ENCODE assay signal across 9 cellular contexts in genomic region chr14:68359862-68360552, GRCh38.
DNase-seq lines count a peak whose midpoint lies in the region; ATAC-seq and TF ChIP-seq lines count a peak whose summit lies in the region.
"Had no signal": no experiment of that assay in that cellular context is flagged by ENCODE, and none has a peak within 500 bp of the region (broad histone marks: within the 10 kb centered on the region; RNA-seq: fewer than 3 reads in every experiment).

No MANE protein-coding gene starts in this region.

- H3K4me2 ChIP-seq in BLaER1 treated with 17β-estradiol and CSF1 and Interleukin-3, amounts not matched to agents 10 nM and 100 nM = peak overlapping the region; percentile 18 to 71 (median 46)
- H3K4me2 ChIP-seq in PC-3 (ENCODE audit: low read length) = no peak overlapping the region

- H2AFZ ChIP-seq in PC-3 (ENCODE audit: low read length) = peak overlapping the region; percentile 20

- H3K9me2 ChIP-seq in PC-3 (replicated peaks; ENCODE audit: low read length) = no peaks in the 10 kb centered on the region

- DNase-seq in PC-3 (peak; percentile 28), fibroblast of pulmonary artery (ENCODE audit: low read depth) (peak; percentile 53), glomerular visceral epithelial cell (ENCODE audit: extremely low spot score) (no peak), cerebellar nuclear complex (lab: John Stamatoyannopoulos, UW) (no peak), NCI-H1930 (lab: John Stamatoyannopoulos, UW) (no peak)
- DNase-seq: NCI-H446 had no signal

- CTCF ChIA-PET in PC-3 (lab: Charles Lee) = interaction anchor here (1.7 kb wide), 1 partner anchor 21 kb away, joined by 4 read pairs; no protein-coding TSS in a partner anchor

- BruUV-seq in PC-3 (replicated peaks; lab: Mats Ljungman, UMichigan) = no TSS peak

- no peaks in the 10 kb centered on the region for H4K20me1 ChIP-seq in BLaER1 treated with 17β-estradiol and CSF1 and Interleukin-3, amounts not matched to agents 10 nM and 100 nM
- no peaks in the 10 kb centered on the region for H4K20me1 ChIP-seq in PC-3 (ENCODE audit: low read length)

- TF ChIP-seq CTCF in PC-3 (conservative IDR thresholded peaks at IDR 0.05; ENCODE audit: low read depth, low read length) (no peak), fibroblast of pulmonary artery (IDR thresholded peaks at IDR 0.05; ENCODE audit: low read length, missing control alignments) (no peak), neutrophil (IDR thresholded peaks at IDR 0.05) (no peak)

- H3K27me3 ChIP-seq in BLaER1 treated with 17β-estradiol and CSF1 and Interleukin-3, amounts not matched to agents 10 nM and 100 nM = no peaks in the 10 kb centered on the region
- no peaks in the 10 kb centered on the region for H3K27me3 ChIP-seq in PC-3 (ENCODE audit: low read length)
- no peaks in the 10 kb centered on the region for H3K27me3 ChIP-seq in neutrophil

- intact Hi-C loops in PC-3 (cut with micrococcal nuclease) = loop anchor here (1.0 to 10.0 kb wide), 5 partner anchors 20 to 427 kb away; no protein-coding TSS in a partner anchor

- peak overlapping the region in 7 of 11 experiments; percentile 5 to 34 (median 13); a peak in 8 of 22 replicates for H3K9ac ChIP-seq in BLaER1 treated with 17β-estradiol and CSF1 and Interleukin-3, amounts not matched to agents 10 nM and 100 nM
- H3K9ac ChIP-seq in PC-3 (ENCODE audit: low read length) = no peak overlapping the region

- no peaks in the 10 kb centered on the region for H3K36me3 ChIP-seq in BLaER1 treated with 17β-estradiol and CSF1 and Interleukin-3, amounts not matched to agents 10 nM and 100 nM
- H3K36me3 ChIP-seq in PC-3 (ENCODE audit: low read depth, low read length) (no peaks in the 10 kb centered on the region), neutrophil (no peaks in the 10 kb centered on the region)

- H3F3A ChIP-seq in PC-3 (ENCODE audit: low read length, unreplicated experiment) = no peaks in the 10 kb centered on the region

- ATAC-seq in PC-3 (peak; percentile 62), HG03520 (IDR thresholded peaks at IDR 0.05; ENCODE audit: unreplicated experiment) (no peak)

- peaks cover 42 to 71% (median 60%) of the 10 kb centered on the region in 10 experiments for H3K4me1 ChIP-seq in BLaER1 treated with 17β-estradiol and CSF1 and Interleukin-3, amounts not matched to agents 10 nM and 100 nM
- peaks cover 29% of the 10 kb centered on the region for H3K4me1 ChIP-seq in PC-3 (ENCODE audit: insufficient read depth, low read length)
- peaks cover 23 to 38% of the 10 kb centered on the region in 2 experiments for H3K4me1 ChIP-seq in neutrophil (ENCODE audit: control insufficient read depth in 1 of 2, insufficient read depth in 1 of 2, low read depth in 1 of 2, low read length in 1 of 2)

- no peak overlapping the region for H3K4me3 ChIP-seq in BLaER1 treated with 17β-estradiol and CSF1 and Interleukin-3, amounts not matched to agents 10 nM and 100 nM
- H3K4me3 ChIP-seq in PC-3 (ENCODE audit: low read length) (no peak overlapping the region), fibroblast of pulmonary artery (replicated peaks; ENCODE audit: low read depth, low read length) (no peak overlapping the region), neutrophil (ENCODE audit: low read depth in 1 of 2, low read length in 1 of 2) (no peak overlapping the region)

- H3K9me3 ChIP-seq in BLaER1 treated with 17β-estradiol and CSF1 and Interleukin-3, amounts not matched to agents 10 nM and 100 nM (replicated peaks in 1 of 11) = peaks cover under 1 to 45% (median 25%) of the 10 kb centered on the region in 11 experiments; a peak in 20 of 22 replicates
- H3K9me3 ChIP-seq in PC-3 (ENCODE audit: low read length) = no peaks in the 10 kb centered on the region
- no peaks in the 10 kb centered on the region for H3K9me3 ChIP-seq in neutrophil

- H3K27ac ChIP-seq in BLaER1 treated with 17β-estradiol and CSF1 and Interleukin-3, amounts not matched to agents 10 nM and 100 nM = peak overlapping the region; percentile 31 to 70 (median 58); a peak in 21 of 22 replicates
- H3K27ac ChIP-seq in PC-3 (ENCODE audit: low read length) (no peak overlapping the region), neutrophil (peak overlapping the region; percentile 53)

- no peaks in the 10 kb centered on the region for H3K79me2 ChIP-seq in PC-3 (ENCODE audit: low read length)

- POLR2A ChIA-PET in PC-3 (lab: Charles Lee; ENCODE audit: unreplicated experiment) = interaction anchor here (0.6 to 1.1 kb wide), 3 partner anchors 18 to 110 kb away, joined by 3 to 5 read pairs (median 3); no protein-coding TSS in a partner anchor

Comparison
In these comparisons a context has a peak if more than half of its experiments do, and no peak if none do; other contexts are left out.
1. DNase-seq: peak in PC-3 (single experiment) and fibroblast of pulmonary artery (single experiment); none in glomerular visceral epithelial cell (single experiment), cerebellar nuclear complex (0 of 2) and NCI-H1930 (0 of 2).